ENCODE assay signal across 1 cellular context in the genomic region with DNA sequence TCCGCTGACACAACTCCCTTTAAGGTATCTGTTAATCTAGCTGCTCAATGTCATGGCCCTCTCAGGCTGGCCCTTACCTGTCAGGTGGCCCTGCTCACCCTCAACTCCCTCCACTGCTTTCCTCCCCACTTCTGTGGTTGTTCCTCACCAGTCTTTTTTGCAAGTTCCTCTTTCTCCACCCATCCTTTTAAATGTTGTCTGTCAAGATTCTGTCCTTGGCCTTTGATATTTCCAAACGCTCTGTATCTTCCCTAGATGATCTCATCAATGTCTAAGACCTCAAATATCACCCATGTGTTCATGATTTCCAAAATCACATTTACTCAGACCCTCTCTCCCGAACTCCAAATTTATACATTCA.
TF ChIP-seq lines count a peak whose summit lies in the region.

No MANE protein-coding gene starts in this region.

TF ChIP-seq in SK-N-SH, 30 proteins besides CTCF, POLR2A, EP300 and RAD21:
- no peak for TF ChIP-seq CHD2 (IDR thresholded peaks at IDR 0.05; ENCODE audit: low read length, partially characterized antibody)
- no peak for TF ChIP-seq SIN3A (IDR thresholded peaks at IDR 0.05; ENCODE audit: borderline replicate concordance, low read depth, low read length)
